Comparison of ENCODE assay signal across 19 cellular contexts in genomic region chr4:6189511-6189910, GRCh38. TPM values are rescaled to one million over a fixed set of nuclear protein-coding genes. Genes with fewer than 3 reads are reported as not detected.
"Had no signal": no experiment of that assay in that cellular context is flagged by ENCODE, and none has a peak within 500 bp of the region (broad histone marks: within the 10 kb centered on the region; RNA-seq: fewer than 3 reads in every experiment).

No MANE protein-coding gene starts in this region.

- H3K4me1 Mint-ChIP-seq: activated naive CD8-positive, alpha-beta T cell treated with anti-CD3 and anti-CD28 coated beads, Interleukin-2, amount 10 ng/mL, durations not matched to agents 7 days and 5 days had no signal

- H3K4me3 ChIP-seq: pancreas, sigmoid colon, SJSA1, transverse colon had no signal

- H3K27me3 Mint-ChIP-seq: activated naive CD8-positive, alpha-beta T cell treated with anti-CD3 and anti-CD28 coated beads, Interleukin-2, amount 10 ng/mL, durations not matched to agents 7 days and 5 days had no signal

- H3K4me3 Mint-ChIP-seq: activated CD4-positive, alpha-beta T cell treated with anti-CD3 and anti-CD28 coated beads for 36 hours; activated naive CD8-positive, alpha-beta T cell treated with anti-CD3 and anti-CD28 coated beads, Interleukin-2, amount 10 ng/mL, durations not matched to agents 7 days and 5 days; dendritic cell treated with granulocyte-macrophage colony-stimulating factor and Interleukin-4, amounts not matched to agents 40 ng/mL and 50 ng/mL, for 4 days; mesothelial cell of epicardium had no signal

- H3K9me3 ChIP-seq: pancreas, SJSA1, transverse colon had no signal

- H3K36me3 ChIP-seq: brain microvascular endothelial cell, pancreas, sigmoid colon, SJSA1, transverse colon had no signal

- H3K9me3 Mint-ChIP-seq: dendritic cell treated with granulocyte-macrophage colony-stimulating factor and Interleukin-4, amounts not matched to agents 40 ng/mL and 50 ng/mL, for 4 days had no signal

- H3K4me1 ChIP-seq: foreskin keratinocyte, pancreas, sigmoid colon, SJSA1, transverse colon had no signal

- FAIRE-seq: pancreas had no signal

- H3K36me3 Mint-ChIP-seq: mesothelial cell of epicardium had no signal

- ATAC-seq: activated CD4-positive, alpha-beta T cell treated with anti-CD3 and anti-CD28 coated beads for 36 hours; foreskin keratinocyte; pancreas had no signal

- DNase-seq: activated CD4-positive, alpha-beta T cell treated with anti-CD3 and anti-CD28 coated beads for 36 hours; activated naive CD4-positive, alpha-beta T cell; activated naive CD8-positive, alpha-beta T cell treated with anti-CD3 and anti-CD28 coated beads, Interleukin-2, amount 10 ng/mL, durations not matched to agents 7 days and 5 days; brain microvascular endothelial cell; cerebellar nuclear complex; effector memory CD4-positive, alpha-beta T cell; foreskin keratinocyte; glutamatergic neuron; sigmoid colon; stimulated activated CD4-positive, alpha-beta T cell treated with anti-CD3 and anti-CD28 coated beads, Interleukin-12 subunit alpha, Interleukin-12 subunit beta, amount 100 ng/mL, for 4 hours; stimulated activated CD4-positive, alpha-beta T cell treated with anti-CD3 and anti-CD28 coated beads, Interleukin-2, amount 100 ng/mL, for 24 hours; T1000; transverse colon had no signal

- H3K27ac ChIP-seq: brain microvascular endothelial cell, foreskin keratinocyte, pancreas, sigmoid colon, SJSA1, transverse colon, VCaP had no signal

- H3K27ac Mint-ChIP-seq: activated CD4-positive, alpha-beta T cell treated with anti-CD3 and anti-CD28 coated beads for 36 hours; activated naive CD8-positive, alpha-beta T cell treated with anti-CD3 and anti-CD28 coated beads, Interleukin-2, amount 10 ng/mL, durations not matched to agents 7 days and 5 days; dendritic cell treated with granulocyte-macrophage colony-stimulating factor and Interleukin-4, amounts not matched to agents 40 ng/mL and 50 ng/mL, for 4 days had no signal

RNA-seq across cellular contexts. Expression of gene JAKMIP1, which starts 10.8 kb away (rescaled TPM):
- total RNA-seq: foreskin keratinocyte, lower leg skin, mesothelial cell of epicardium, SJSA1 had no signal
- polyA plus RNA-seq: foreskin keratinocyte had no signal
